Comparison of ENCODE assay signal across 17 cellular contexts in genomic region chr9:134988706-134989105, GRCh38.
DNase-seq lines count a peak whose midpoint lies in the region; ATAC-seq and TF ChIP-seq lines count a peak whose summit lies in the region.
"Had no signal": no experiment of that assay in that cellular context is flagged by ENCODE, and none has a peak within 500 bp of the region (broad histone marks: within the 10 kb centered on the region; RNA-seq: fewer than 3 reads in every experiment).

No MANE protein-coding gene starts in this region.

- ATAC-seq in HG03442 (IDR thresholded peaks at IDR 0.05; ENCODE audit: unreplicated experiment), result no peak
- ATAC-seq in activated CD8-positive, alpha-beta T cell treated with anti-CD3 and anti-CD28 coated beads for 36 hours, result no peak

- TF ChIP-seq EP300 in sigmoid colon (IDR thresholded peaks at IDR 0.05) (no peak), tibial nerve (IDR thresholded peaks at IDR 0.05) (no peak)

- H3K9me3 Mint-ChIP-seq in CD14-positive monocyte, result peaks cover 11 to 33% (median 24%) of the 10 kb centered on the region in 7 donors
- peaks cover 21% of the 10 kb centered on the region for H3K9me3 Mint-ChIP-seq in activated T-helper 2 cell treated with anti-CD3 and anti-CD28 coated beads, Interferon-gamma antibody, Interleukin-2, Interleukin-4, amounts not matched to agents 10 μg/mL and 5 μg/mL and 100 μg/mL, durations not matched to agents 14 hours and 24 hours and 36 hours
- H3K9me3 Mint-ChIP-seq in activated CD8-positive, alpha-beta T cell treated with anti-CD3 and anti-CD28 coated beads for 36 hours, result peaks cover 5% of the 10 kb centered on the region

- peaks cover 1 to 5% of the 10 kb centered on the region in 2 donors for H3K36me3 Mint-ChIP-seq in CD14-positive monocyte
- H3K36me3 Mint-ChIP-seq in activated T-helper 2 cell treated with anti-CD3 and anti-CD28 coated beads, Interferon-gamma antibody, Interleukin-2, Interleukin-4, amounts not matched to agents 10 μg/mL and 5 μg/mL and 100 μg/mL, durations not matched to agents 14 hours and 24 hours and 36 hours (ENCODE audit: low read depth), result no peaks in the 10 kb centered on the region
- no peaks in the 10 kb centered on the region for H3K36me3 Mint-ChIP-seq in activated CD8-positive, alpha-beta T cell treated with anti-CD3 and anti-CD28 coated beads for 36 hours (ENCODE audit: low read depth)

- no peaks in the 10 kb centered on the region for H3K36me3 ChIP-seq in WERI-Rb-1
- no peaks in the 10 kb centered on the region for H3K36me3 ChIP-seq in sigmoid colon
- H3K36me3 ChIP-seq in tibial nerve, result no peaks in the 10 kb centered on the region
- H3K36me3 ChIP-seq: BE2C had no signal

- intact Hi-C loops in CD14-positive monocyte (cut with micrococcal nuclease), result no loop called here
- intact Hi-C loops in sigmoid colon (cut with DNase I), result no loop called here
- intact Hi-C loops in activated T-helper 2 cell treated with anti-CD3 and anti-CD28 coated beads, Interferon-gamma antibody, Interleukin-2, Interleukin-4, amounts not matched to agents 10 μg/mL and 5 μg/mL and 100 μg/mL, durations not matched to agents 14 hours and 24 hours and 36 hours (cut with micrococcal nuclease), result no loop called here
- intact Hi-C loops in activated CD8-positive, alpha-beta T cell treated with anti-CD3 and anti-CD28 coated beads for 36 hours (cut with micrococcal nuclease), result no loop called here

- H3K9me3 ChIP-seq in WERI-Rb-1 (ENCODE audit: severe bottlenecking), result peaks cover 12% of the 10 kb centered on the region
- H3K9me3 ChIP-seq in sigmoid colon, result peaks cover 0 to 7% (median 2%) of the 10 kb centered on the region in 4 donors
- H3K9me3 ChIP-seq in tibial nerve, result peaks cover 0 to 26% (median 0%) of the 10 kb centered on the region in 4 donors

- WGBS in sigmoid colon, 2 donors, result 82 to 85% methylated on average over 12 of the region's 12 CpGs
- 76 to 81% methylated on average over 9 to 12 of the region's 12 CpGs for whole genome bisulfite sequencing in tibial nerve, 2 donors

- no peak for TF ChIP-seq POLR2A in sigmoid colon (IDR thresholded peaks at IDR 0.05)
- no peak for TF ChIP-seq POLR2A in tibial nerve (IDR thresholded peaks at IDR 0.05)

- peaks cover 8 to 21% (median 20%) of the 10 kb centered on the region in 3 donors for H3K27me3 Mint-ChIP-seq in CD14-positive monocyte (ENCODE audit: low read depth in 3 of 3)
- H3K27me3 Mint-ChIP-seq in activated T-helper 2 cell treated with anti-CD3 and anti-CD28 coated beads, Interferon-gamma antibody, Interleukin-2, Interleukin-4, amounts not matched to agents 10 μg/mL and 5 μg/mL and 100 μg/mL, durations not matched to agents 14 hours and 24 hours and 36 hours (ENCODE audit: low read depth), result no peaks in the 10 kb centered on the region
- no peaks in the 10 kb centered on the region for H3K27me3 Mint-ChIP-seq in activated CD8-positive, alpha-beta T cell treated with anti-CD3 and anti-CD28 coated beads for 36 hours
- H3K27me3 Mint-ChIP-seq: CD4-positive, alpha-beta T cell had no signal

- no peak overlapping the region for H3K27ac Mint-ChIP-seq in CD14-positive monocyte
- no peak overlapping the region for H3K27ac Mint-ChIP-seq in activated T-helper 2 cell treated with anti-CD3 and anti-CD28 coated beads, Interferon-gamma antibody, Interleukin-2, Interleukin-4, amounts not matched to agents 10 μg/mL and 5 μg/mL and 100 μg/mL, durations not matched to agents 14 hours and 24 hours and 36 hours
- no peak overlapping the region for H3K27ac Mint-ChIP-seq in activated CD8-positive, alpha-beta T cell treated with anti-CD3 and anti-CD28 coated beads for 36 hours
- H3K27ac Mint-ChIP-seq: CD4-positive, alpha-beta T cell had no signal

- H3K27ac ChIP-seq in WERI-Rb-1, result no peak overlapping the region
- no peak overlapping the region for H3K27ac ChIP-seq in sigmoid colon
- no peak overlapping the region for H3K27ac ChIP-seq in tibial nerve
- H3K27ac ChIP-seq: HL-60 had no signal

- DNase-seq in CD14-positive monocyte (ENCODE audit: low spot score) (peak; percentile 22), WERI-Rb-1 (peak; percentile 6), mesenteric fat pad (ENCODE audit: low spot score) (peak; percentile 85), sigmoid colon (peak; percentile 45), tibial nerve (ENCODE audit: low spot score in 2 of 2) (no peak)
- DNase-seq in activated T-helper 2 cell treated with anti-CD3 and anti-CD28 coated beads, Interferon-gamma antibody, Interleukin-2, Interleukin-4, amounts not matched to agents 10 μg/mL and 5 μg/mL and 100 μg/mL, durations not matched to agents 14 hours and 24 hours and 36 hours (ENCODE audit: low spot score), result no peak
- DNase-seq in activated CD8-positive, alpha-beta T cell treated with anti-CD3 and anti-CD28 coated beads for 36 hours, result no peak
- DNase-seq: ACHN, BE2C, C1 segment of cervical spinal cord, DMS153, DMS79, GDM1, H9 had no signal

- TF ChIP-seq CTCF in CD14-positive monocyte (IDR thresholded peaks at IDR 0.05), result no peak
- no peak for TF ChIP-seq CTCF in WERI-Rb-1 (IDR thresholded peaks at IDR 0.05; ENCODE audit: low read depth, low read length)
- no peak for TF ChIP-seq CTCF in sigmoid colon (IDR thresholded peaks at IDR 0.05)
- no peak for TF ChIP-seq CTCF in tibial nerve (IDR thresholded peaks at IDR 0.05)
- no peak for TF ChIP-seq CTCF in activated CD8-positive, alpha-beta T cell treated with anti-CD3 and anti-CD28 coated beads for 36 hours (IDR thresholded peaks at IDR 0.05)

- no peak overlapping the region for H3K4me3 Mint-ChIP-seq in CD14-positive monocyte
- H3K4me3 Mint-ChIP-seq in activated T-helper 2 cell treated with anti-CD3 and anti-CD28 coated beads, Interferon-gamma antibody, Interleukin-2, Interleukin-4, amounts not matched to agents 10 μg/mL and 5 μg/mL and 100 μg/mL, durations not matched to agents 14 hours and 24 hours and 36 hours (ENCODE audit: low read depth), result no peak overlapping the region
- no peak overlapping the region for H3K4me3 Mint-ChIP-seq in activated CD8-positive, alpha-beta T cell treated with anti-CD3 and anti-CD28 coated beads for 36 hours
- H3K4me3 Mint-ChIP-seq: CD4-positive, alpha-beta T cell; H9 had no signal

- CTCF ChIA-PET in activated CD8-positive, alpha-beta T cell treated with anti-CD3 and anti-CD28 coated beads for 36 hours (lab: Charles Lee), result no interaction called here

- H3K4me1 ChIP-seq in sigmoid colon (no peaks in the 10 kb centered on the region), tibial nerve (peaks cover 0 to 11% (median 0%) of the 10 kb centered on the region in 4 donors)
- H3K4me1 ChIP-seq: BE2C had no signal

- POLR2A ChIA-PET in activated CD8-positive, alpha-beta T cell treated with anti-CD3 and anti-CD28 coated beads for 36 hours (lab: Charles Lee), result no interaction called here

- no peaks in the 10 kb centered on the region for H3K4me1 Mint-ChIP-seq in CD14-positive monocyte
- H3K4me1 Mint-ChIP-seq in activated T-helper 2 cell treated with anti-CD3 and anti-CD28 coated beads, Interferon-gamma antibody, Interleukin-2, Interleukin-4, amounts not matched to agents 10 μg/mL and 5 μg/mL and 100 μg/mL, durations not matched to agents 14 hours and 24 hours and 36 hours (ENCODE audit: low read depth), result no peaks in the 10 kb centered on the region
- no peaks in the 10 kb centered on the region for H3K4me1 Mint-ChIP-seq in activated CD8-positive, alpha-beta T cell treated with anti-CD3 and anti-CD28 coated beads for 36 hours (ENCODE audit: low read depth)

- H3K4me3 ChIP-seq in WERI-Rb-1 (ENCODE audit: low read depth, low read length), result no peak overlapping the region
- no peak overlapping the region for H3K4me3 ChIP-seq in sigmoid colon
- H3K4me3 ChIP-seq in tibial nerve, result no peak overlapping the region

- H3K27me3 ChIP-seq in WERI-Rb-1 (ENCODE audit: insufficient read depth, low read depth, severe bottlenecking) (no peaks in the 10 kb centered on the region), sigmoid colon (peaks cover 2 to 33% (median 13%) of the 10 kb centered on the region in 3 donors), tibial nerve (no peaks in the 10 kb centered on the region)
- H3K27me3 ChIP-seq: BE2C had no signal

Comparison
In these comparisons a context has a peak if more than half of its experiments do, and no peak if none do; other contexts are left out.
1. DNase-seq: peak in CD14-positive monocyte (single experiment), WERI-Rb-1 (single experiment), mesenteric fat pad (single experiment) and sigmoid colon (single experiment); none in tibial nerve (0 of 2), activated T-helper 2 cell treated with anti-CD3 and anti-CD28 coated beads, Interferon-gamma antibody, Interleukin-2, Interleukin-4, amounts not matched to agents 10 μg/mL and 5 μg/mL and 100 μg/mL, durations not matched to agents 14 hours and 24 hours and 36 hours (single experiment) and activated CD8-positive, alpha-beta T cell treated with anti-CD3 and anti-CD28 coated beads for 36 hours (single experiment).